Comparison of ENCODE assay signal across 8 cellular contexts in the genomic region with DNA sequence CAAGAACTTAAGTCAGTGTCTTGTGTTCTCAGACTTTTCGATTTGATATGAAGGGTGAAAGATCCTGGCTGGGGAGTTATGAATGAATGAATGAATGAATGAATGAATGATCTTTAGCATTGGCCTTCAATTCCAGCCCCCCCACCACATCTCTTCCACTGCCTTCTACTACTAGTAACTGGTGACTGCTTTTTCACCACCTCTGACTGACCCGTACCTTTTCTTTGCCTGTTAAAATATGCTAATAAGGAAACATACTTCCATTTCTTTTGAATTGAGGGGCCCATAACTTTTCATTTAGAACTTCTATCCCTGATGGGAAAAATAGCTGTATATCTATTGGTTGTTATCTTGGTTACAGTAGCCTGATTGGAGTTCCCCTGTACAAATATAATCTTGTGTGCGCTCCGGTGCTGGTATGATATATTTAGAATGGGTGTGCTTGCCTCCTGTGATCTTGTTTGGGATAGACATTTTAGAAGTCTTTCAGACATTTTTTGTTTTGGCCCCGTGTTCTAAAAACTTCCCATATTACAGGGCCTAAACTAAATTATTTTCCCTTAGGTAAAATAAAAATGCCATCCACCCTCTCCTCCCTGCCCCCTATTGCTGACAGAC. TPM values are rescaled to one million over a fixed set of nuclear protein-coding genes. Genes with fewer than 3 reads are reported as not detected.
DNase-seq lines count a peak whose midpoint lies in the region; ATAC-seq and TF ChIP-seq lines count a peak whose summit lies in the region.

No MANE protein-coding gene starts in this region.

- no peak for TF ChIP-seq CTCF in SK-N-SH (IDR thresholded peaks at IDR 0.05)
- no peak for TF ChIP-seq CTCF in foreskin keratinocyte (conservative IDR thresholded peaks at IDR 0.05)

- peak overlapping the region; percentile 83 for H3K27ac Mint-ChIP-seq in T-helper 17 cell
- H3K27ac Mint-ChIP-seq in stimulated activated effector memory CD8-positive, alpha-beta T cell treated with anti-CD3 and anti-CD28 coated beads, Interleukin-12 subunit alpha, Interleukin-12 subunit beta, amount 100 ng/mL, for 72 hours: peak overlapping the region; percentile 53

- no peak for TF ChIP-seq RAD21 in SK-N-SH (IDR thresholded peaks at IDR 0.05; ENCODE audit: low read length)

- H2AFZ ChIP-seq in SK-N-SH (ENCODE audit: low read depth): no peak overlapping the region

- H3K27me3 ChIP-seq in SK-N-SH (ENCODE audit: insufficient read depth): no peaks in the 10 kb centered on the region
- no peaks in the 10 kb centered on the region for H3K27me3 ChIP-seq in foreskin keratinocyte

- H3K4me1 ChIP-seq in SK-N-SH (ENCODE audit: control insufficient read depth in 1 of 2, insufficient read depth in 2 of 2, low read depth in 1 of 2, low read length in 1 of 2): peaks cover 16 to 43% of the 10 kb centered on the region in 2 experiments
- H3K4me1 ChIP-seq in foreskin keratinocyte: peaks cover 48% of the 10 kb centered on the region

- H3K4me3 ChIP-seq in SK-N-SH (ENCODE audit: low read depth in 2 of 2, low read length in 1 of 2): no peak overlapping the region

- peak overlapping the region; percentile 51 for H3K4me3 Mint-ChIP-seq in T-helper 17 cell
- peak overlapping the region; percentile 89 for H3K4me3 Mint-ChIP-seq in stimulated activated effector memory CD8-positive, alpha-beta T cell treated with anti-CD3 and anti-CD28 coated beads, Interleukin-12 subunit alpha, Interleukin-12 subunit beta, amount 100 ng/mL, for 72 hours

- no peaks in the 10 kb centered on the region for H3K9me3 ChIP-seq in SK-N-SH
- no peaks in the 10 kb centered on the region for H3K9me3 ChIP-seq in T-helper 17 cell (ENCODE audit: control insufficient read depth, low read length, poor library complexity, severe bottlenecking)

- H3K9me2 ChIP-seq in SK-N-SH: no peaks in the 10 kb centered on the region

- 71% methylated on average over 5 of the region's 5 CpGs for WGBS in SK-N-SH (ENCODE audit: low lambda C conversion rate)

- no peak for TF ChIP-seq EP300 in SK-N-SH (IDR thresholded peaks at IDR 0.05; ENCODE audit: borderline replicate concordance in 1 of 2, low read depth in 1 of 2, low read length in 1 of 2)

- no peak for ATAC-seq in SK-N-SH treated with all-trans-retinoic acid at 6 μM for 48 hours
- ATAC-seq in T-helper 17 cell: no peak
- no peak for ATAC-seq in foreskin keratinocyte
- ATAC-seq in stimulated activated effector memory CD8-positive, alpha-beta T cell treated with anti-CD3 and anti-CD28 coated beads, Interleukin-12 subunit alpha, Interleukin-12 subunit beta, amount 100 ng/mL, for 72 hours: no peak

- peaks cover 48% of the 10 kb centered on the region for H3K79me2 ChIP-seq in SK-N-SH (ENCODE audit: insufficient read depth)

- peaks cover 6% of the 10 kb centered on the region for H3K36me3 Mint-ChIP-seq in T-helper 17 cell (ENCODE audit: low read depth)
- peaks cover 35% of the 10 kb centered on the region for H3K36me3 Mint-ChIP-seq in stimulated activated effector memory CD8-positive, alpha-beta T cell treated with anti-CD3 and anti-CD28 coated beads, Interleukin-12 subunit alpha, Interleukin-12 subunit beta, amount 100 ng/mL, for 72 hours

- 0 out of 2 replicates have a peak overlapping the region, but pooled peaks have one; percentile 18 for H3K4me2 ChIP-seq in SK-N-SH

- DNase-seq in SK-N-SH (no peak), T-helper 17 cell (no peak), foreskin keratinocyte (no peak), AG08396 (ENCODE audit: low spot score) (no peak), cerebellar nuclear complex (lab: John Stamatoyannopoulos, UW) (no peak)
- no peak for DNase-seq in stimulated activated effector memory CD8-positive, alpha-beta T cell treated with anti-CD3 and anti-CD28 coated beads, Interleukin-12 subunit alpha, Interleukin-12 subunit beta, amount 100 ng/mL, for 72 hours (ENCODE audit: low spot score in 2 of 2)
- no peak for DNase-seq in stimulated activated CD4-positive, alpha-beta T cell treated with anti-CD3 and anti-CD28 coated beads, Interleukin-12 subunit alpha, Interleukin-12 subunit beta, amount 100 ng/mL, for 4 hours

- H3K4me1 Mint-ChIP-seq in T-helper 17 cell: peaks cover 58% of the 10 kb centered on the region
- peaks cover 65% of the 10 kb centered on the region for H3K4me1 Mint-ChIP-seq in stimulated activated effector memory CD8-positive, alpha-beta T cell treated with anti-CD3 and anti-CD28 coated beads, Interleukin-12 subunit alpha, Interleukin-12 subunit beta, amount 100 ng/mL, for 72 hours

- CTCF ChIA-PET in SK-N-SH (lab: Yijun Ruan, JAX): interaction anchor here (2.1 kb wide), 1 partner anchor 54 kb away, joined by 6 read pairs; no protein-coding TSS in a partner anchor

- no peaks in the 10 kb centered on the region for H3K9me3 Mint-ChIP-seq in stimulated activated effector memory CD8-positive, alpha-beta T cell treated with anti-CD3 and anti-CD28 coated beads, Interleukin-12 subunit alpha, Interleukin-12 subunit beta, amount 100 ng/mL, for 72 hours

- no peaks in the 10 kb centered on the region for H3K27me3 Mint-ChIP-seq in T-helper 17 cell

- H3K27ac ChIP-seq in SK-N-SH (ENCODE audit: low read depth in 2 of 2, low read length in 1 of 2) (peak overlapping the region; percentile 19 to 85), foreskin keratinocyte (peak overlapping the region; percentile 38)

- H3K9ac ChIP-seq in SK-N-SH: peak overlapping the region; percentile 32; the same call in 1 of the 2 replicates

- H3K36me3 ChIP-seq in SK-N-SH (replicated peaks in 1 of 2; ENCODE audit: control insufficient read depth in 1 of 2, insufficient read depth in 2 of 2, low read length in 1 of 2): peaks cover 3 to 5% of the 10 kb centered on the region in 2 experiments

- peaks cover 21% of the 10 kb centered on the region for H3F3A ChIP-seq in SK-N-SH (replicated peaks; ENCODE audit: insufficient read depth)

- POLR2A ChIA-PET in SK-N-SH (lab: Yijun Ruan, JAX): no interaction called here

- no peaks in the 10 kb centered on the region for H4K20me1 ChIP-seq in SK-N-SH (ENCODE audit: insufficient read depth)

TF ChIP-seq in SK-N-SH, 30 proteins besides CTCF, POLR2A, EP300 and RAD21 (continues in another document):
- TF ChIP-seq USF2 (IDR thresholded peaks at IDR 0.05; ENCODE audit: borderline replicate concordance, low read depth, low read length) (no peak), MAX (IDR thresholded peaks at IDR 0.05; ENCODE audit: low read depth) (no peak), IRF3 (IDR thresholded peaks at IDR 0.05; ENCODE audit: low read depth, low read length) (no peak), NFIC (IDR thresholded peaks at IDR 0.05; ENCODE audit: borderline replicate concordance) (no peak)

TF ChIP-seq in SK-N-SH treated with all-trans-retinoic acid at 6 μM for 48 hours, 23 proteins besides CTCF, POLR2A, EP300 and RAD21 (continues in another document):
- TF ChIP-seq ZNF70 (CRISPR knock-in tag; IDR thresholded peaks at IDR 0.05) (no peak), ZNF8 (CRISPR knock-in tag; IDR thresholded peaks at IDR 0.05) (no peak), ZC3H10 (CRISPR knock-in tag; IDR thresholded peaks at IDR 0.05) (no peak), ZFP30 (CRISPR knock-in tag; IDR thresholded peaks at IDR 0.05) (no peak), ARNTL (CRISPR knock-in tag; IDR thresholded peaks at IDR 0.05; ENCODE audit: borderline replicate concordance, low read depth) (no peak), ZFP3 (CRISPR knock-in tag; IDR thresholded peaks at IDR 0.05) (no peak), TOX (CRISPR knock-in tag; IDR thresholded peaks at IDR 0.05; ENCODE audit: borderline replicate concordance) (no peak), ESRRG (CRISPR knock-in tag; IDR thresholded peaks at IDR 0.05) (no peak), PATZ1 (CRISPR knock-in tag; IDR thresholded peaks at IDR 0.05; ENCODE audit: borderline replicate concordance) (no peak), RARB (CRISPR knock-in tag; IDR thresholded peaks at IDR 0.05) (no peak), CSDC2 (CRISPR knock-in tag; IDR thresholded peaks at IDR 0.05) (no peak)

RNA-seq across cellular contexts. Expression of gene LYRM1, which starts 3.4 kb away (rescaled TPM):
- polyA plus RNA-seq in SK-N-SH (2012; rRNA removed) (18.1 and 21.9 TPM in 2 replicates), foreskin keratinocyte (19.1 and 19.7 TPM in 2 replicates)
- polyA plus RNA-seq in SK-N-SH (2012; cell fraction: cytosol; rRNA removed): 30.9 and 32.6 TPM in 2 replicates
- polyA plus RNA-seq in SK-N-SH (2012; cell fraction: nucleus; rRNA removed): 2.8 and 8.5 TPM in 2 replicates
- total RNA-seq in T-helper 17 cell (10 to 100 TPM; 15.0 to 20.1 TPM), foreskin keratinocyte (24.9 and 25.3 TPM in 2 replicates)

RNA-seq across cellular contexts. Expression of gene DCUN1D3, which starts 3.8 kb away (rescaled TPM):
- polyA plus RNA-seq in SK-N-SH (2012; rRNA removed): 4.7 and 6.2 TPM in 2 replicates
- 4.5 and 4.7 TPM in 2 replicates for polyA plus RNA-seq in SK-N-SH (2012; cell fraction: cytosol; rRNA removed)
- polyA plus RNA-seq in SK-N-SH (2012; cell fraction: nucleus; rRNA removed): 6.8 and 7.8 TPM in 2 replicates
- total RNA-seq in T-helper 17 cell: 1 to 10 TPM; 3.9 to 4.0 TPM
- 10.9 and 11.3 TPM in 2 replicates for total RNA-seq in foreskin keratinocyte
- polyA plus RNA-seq in foreskin keratinocyte: 2.9 and 3.5 TPM in 2 replicates
